8 cellular contexts compared by ENCODE assay signal in the genomic region with DNA sequence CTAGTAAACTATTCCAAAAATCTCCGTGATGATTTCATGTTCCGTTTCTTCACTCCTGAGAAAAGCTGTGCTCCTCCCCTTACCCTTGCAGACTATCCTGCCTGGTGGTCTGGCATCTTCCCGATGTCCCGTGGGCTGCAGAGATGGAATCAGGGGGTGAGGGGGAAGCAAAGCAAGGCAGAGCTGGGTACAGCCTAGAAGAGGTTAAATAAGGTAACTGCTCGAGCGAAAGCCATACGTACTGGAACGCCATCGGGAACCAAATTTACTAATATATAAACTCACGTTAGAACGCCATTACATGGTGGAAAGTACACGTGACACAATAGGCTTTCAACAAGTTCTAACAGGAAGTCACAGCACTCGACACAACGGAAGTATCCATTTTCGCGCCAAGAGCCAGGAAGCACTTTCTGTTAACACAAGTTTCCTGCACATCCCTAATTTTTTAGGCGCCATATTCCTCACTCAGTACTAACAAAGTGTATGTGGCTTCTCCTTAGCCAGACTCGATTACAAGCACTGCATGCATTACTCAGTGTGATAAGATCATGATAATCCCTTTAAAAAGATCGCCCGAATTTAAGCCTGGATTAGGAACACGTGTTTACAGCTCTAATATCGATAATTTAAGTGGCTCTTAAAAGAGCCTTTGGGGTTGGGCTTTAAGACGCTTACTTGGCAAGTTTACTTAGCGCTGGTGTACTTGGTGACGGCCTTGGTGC.
A peak's percentile ranks its signal among the peaks of the same experiment; 100 is the strongest.
DNase-seq lines count a peak whose midpoint lies in the region; ATAC-seq, FAIRE-seq and TF ChIP-seq lines count a peak whose summit lies in the region.

No MANE protein-coding gene starts in this region.

- POLR2A ChIA-PET in GM10248 (lab: Yijun Ruan, JAX): interaction anchor here (0.6 to 5.5 kb wide), 18 partner anchors 7 to 1190 kb away, joined by 3 to 211 read pairs (median 10); a partner anchor contains a TSS
- POLR2A ChIA-PET in activated CD4-positive, alpha-beta memory T cell treated with anti-CD3 and anti-CD28 coated beads for 36 hours (lab: Charles Lee): interaction anchor here (1.0 to 8.7 kb wide), 24 partner anchors 7 to 1102 kb away, joined by 3 to 375 read pairs (median 10); a partner anchor contains a TSS

- H3K4me1 Mint-ChIP-seq in activated CD4-positive, alpha-beta memory T cell treated with anti-CD3 and anti-CD28 coated beads for 36 hours (ENCODE audit: low read depth): peaks cover 31% of the 10 kb centered on the region

- no peak overlapping the region for H3K27ac Mint-ChIP-seq in activated CD4-positive, alpha-beta memory T cell treated with anti-CD3 and anti-CD28 coated beads for 36 hours

- peaks cover 2% of the 10 kb centered on the region for H3K36me3 Mint-ChIP-seq in activated CD4-positive, alpha-beta memory T cell treated with anti-CD3 and anti-CD28 coated beads for 36 hours

- no peaks in the 10 kb centered on the region for H3K27me3 Mint-ChIP-seq in activated CD4-positive, alpha-beta memory T cell treated with anti-CD3 and anti-CD28 coated beads for 36 hours

- H3K4me3 Mint-ChIP-seq in activated CD4-positive, alpha-beta memory T cell treated with anti-CD3 and anti-CD28 coated beads for 36 hours: no peak overlapping the region

- ATAC-seq in HG03460 (IDR thresholded peaks at IDR 0.05; ENCODE audit: unreplicated experiment): peak; percentile 33
- ATAC-seq in stimulated activated naive CD8-positive, alpha-beta T cell treated with anti-CD3 and anti-CD28 coated beads, Interleukin-15, Interleukin-2, amounts not matched to agents 100 U/mL and 50 U/mL, for 24 hours: peak; percentile 45

- DNase-seq in GM10248 (ENCODE audit: extremely low spot score) (peak; percentile 49), NCI-H82 (lab: John Stamatoyannopoulos, UW) (peak; percentile 96), midbrain (lab: John Stamatoyannopoulos, UW) (peak; percentile 59), urothelium cell line (ENCODE audit: low spot score) (no peak)
- DNase-seq in activated CD4-positive, alpha-beta memory T cell treated with anti-CD3 and anti-CD28 coated beads for 36 hours: peak; percentile 84
- peak; percentile 64 for DNase-seq in stimulated activated naive CD8-positive, alpha-beta T cell treated with anti-CD3 and anti-CD28 coated beads, Interleukin-15, Interleukin-2, amounts not matched to agents 100 U/mL and 50 U/mL, for 24 hours

- CTCF ChIA-PET in GM10248 (lab: Yijun Ruan, JAX): interaction anchor here (0.9 to 3.6 kb wide), 5 partner anchors 10 to 749 kb away, joined by 3 to 19 read pairs (median 3); a partner anchor contains a TSS
- CTCF ChIA-PET in activated CD4-positive, alpha-beta memory T cell treated with anti-CD3 and anti-CD28 coated beads for 36 hours (lab: Charles Lee): interaction anchor here (0.6 to 3.7 kb wide), 9 partner anchors 10 to 747 kb away, joined by 3 to 14 read pairs (median 4); a partner anchor contains a TSS

- no peak for TF ChIP-seq CTCF in GM10248 (IDR thresholded peaks at IDR 0.05; ENCODE audit: control extremely low read depth, extremely low read depth, low read depth, missing control alignments)

- intact Hi-C loops in activated CD4-positive, alpha-beta memory T cell treated with anti-CD3 and anti-CD28 coated beads for 36 hours (cut with micrococcal nuclease): loop anchor here (1.0 to 10.0 kb wide), 8 partner anchors 13 to 1719 kb away; a partner anchor contains a TSS

- H3K9me3 Mint-ChIP-seq in activated CD4-positive, alpha-beta memory T cell treated with anti-CD3 and anti-CD28 coated beads for 36 hours: no peaks in the 10 kb centered on the region

- FAIRE-seq in endometrium (lab: Jason Lieb, UNC): peak; percentile 67
- no peak for FAIRE-seq in urothelium cell line (lab: Jason Lieb, UNC)
